14 cellular contexts compared by ENCODE assay signal in the genomic region with DNA sequence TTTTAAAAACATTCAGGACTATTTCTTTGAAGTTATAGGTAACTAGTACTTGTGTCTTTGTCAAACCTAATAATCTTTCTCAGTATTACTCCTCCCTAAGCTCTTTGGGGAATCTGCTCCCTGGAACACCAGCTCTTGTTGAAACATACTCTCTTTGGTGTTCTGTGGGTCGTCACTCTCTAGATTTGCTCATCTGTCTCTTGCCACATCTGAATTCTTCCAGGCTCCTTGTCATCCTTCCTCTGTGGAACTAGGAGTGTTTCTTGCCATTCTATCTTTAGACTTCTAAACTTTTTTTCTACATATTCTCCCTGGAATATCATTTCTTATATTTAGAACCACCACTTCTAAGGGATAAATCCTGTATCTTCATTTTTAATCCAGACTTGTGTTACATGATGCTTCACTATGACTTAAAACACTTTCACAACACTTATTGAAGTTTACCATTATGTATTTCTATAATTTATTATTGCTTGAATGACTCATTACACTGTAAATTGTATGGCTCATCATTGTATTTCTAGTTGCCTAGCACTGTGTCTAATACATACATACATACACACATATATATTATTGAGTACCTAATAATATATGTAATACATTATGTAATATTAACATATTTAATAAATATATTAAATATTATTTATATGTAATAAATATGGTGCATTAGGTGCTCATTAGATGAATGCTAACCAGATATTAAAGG.
"Had no signal": no experiment of that assay in that cellular context is flagged by ENCODE, and none has a peak within 500 bp of the region (broad histone marks: within the 10 kb centered on the region; RNA-seq: fewer than 3 reads in every experiment).

No MANE protein-coding gene starts in this region.

- DNase-seq: activated B cell treated with CpG ODN at 0.5 μM for 24 hours; activated CD4-positive, alpha-beta T cell treated with anti-CD3 and anti-CD28 coated beads, Interleukin-2, amount 50 U/mL, for 48 hours; activated CD8-positive, alpha-beta memory T cell treated with anti-CD3 and anti-CD28 coated beads, Interleukin-2, amount 50 U/mL, for 48 hours; activated naive CD4-positive, alpha-beta T cell; activated T-cell treated with anti-CD3 and anti-CD28 coated beads, Interleukin-2, amount 50 U/mL, for 4 hours; esophagus squamous epithelium; heart left ventricle; left ventricle myocardium superior; mammary epithelial cell; right lobe of liver; stomach; T1000 had no signal

- H3K27ac ChIP-seq: breast epithelium, colonic mucosa, esophagus squamous epithelium, heart left ventricle, right lobe of liver, stomach had no signal

- H3K27me3 ChIP-seq: breast epithelium, colonic mucosa, esophagus squamous epithelium, heart left ventricle, right lobe of liver, stomach had no signal

- H3K36me3 ChIP-seq: breast epithelium, colonic mucosa, esophagus squamous epithelium, heart left ventricle, right lobe of liver, stomach had no signal

- ATAC-seq: heart left ventricle, left ventricle myocardium superior had no signal

- H3K4me1 ChIP-seq: breast epithelium, colonic mucosa, esophagus squamous epithelium, heart left ventricle, right lobe of liver, stomach had no signal

- H3K9me3 ChIP-seq: breast epithelium, colonic mucosa, esophagus squamous epithelium, heart left ventricle, right lobe of liver, stomach had no signal

- H3K4me3 ChIP-seq: breast epithelium, colonic mucosa, esophagus squamous epithelium, heart left ventricle, right lobe of liver, stomach had no signal
